Comparison of ENCODE assay signal across 9 cellular contexts in genomic region chr7:117072620-117073118, GRCh38.
DNase-seq lines count a peak whose midpoint lies in the region; ATAC-seq and TF ChIP-seq lines count a peak whose summit lies in the region.
"Had no signal": no experiment of that assay in that cellular context is flagged by ENCODE, and none has a peak within 500 bp of the region (broad histone marks: within the 10 kb centered on the region; RNA-seq: fewer than 3 reads in every experiment).

No MANE protein-coding gene starts in this region.

- ATAC-seq in GM19324 (IDR thresholded peaks at IDR 0.05; ENCODE audit: low FRiP score, unreplicated experiment) = no peak

- no peak for TF ChIP-seq CTCF in nephron progenitor cell (IDR thresholded peaks at IDR 0.05)
- no peak for TF ChIP-seq CTCF in GM10266 (IDR thresholded peaks at IDR 0.05; ENCODE audit: control insufficient read depth, insufficient read depth, low read depth, missing control alignments)

- DNase-seq in DMS153 treated with DMSO at 0.1 percent for 48 hours (lab: John Stamatoyannopoulos, UW; ENCODE audit: unreplicated experiment) (peak; percentile 45), NCI-H2029 treated with DMSO at 0.1 percent for 48 hours (lab: John Stamatoyannopoulos, UW) (peak; percentile 88), dermis blood vessel endothelial cell (peak; percentile 73), nephron progenitor cell (no peak), HuH-7.5 (ENCODE audit: low spot score) (no peak), GM10266 (ENCODE audit: extremely low spot score) (no peak), SW 1271 (lab: John Stamatoyannopoulos, UW) (no peak)
- DNase-seq: naive B cell had no signal

- H3K9me3 Mint-ChIP-seq in nephron progenitor cell = peaks cover 15% of the 10 kb centered on the region

- H3K27ac Mint-ChIP-seq in nephron progenitor cell = peak overlapping the region; percentile 73
- H3K27ac Mint-ChIP-seq: naive B cell had no signal

- peaks cover 3% of the 10 kb centered on the region for H3K27me3 Mint-ChIP-seq in nephron progenitor cell (ENCODE audit: low read depth, poor library complexity)

- H3K4me3 Mint-ChIP-seq in nephron progenitor cell = no peak overlapping the region
- H3K4me3 Mint-ChIP-seq: naive B cell had no signal

- H3K4me1 Mint-ChIP-seq in nephron progenitor cell = peaks cover 14% of the 10 kb centered on the region

- peaks cover 6% of the 10 kb centered on the region for H3K36me3 Mint-ChIP-seq in nephron progenitor cell (ENCODE audit: low read depth)
- H3K36me3 Mint-ChIP-seq: naive B cell had no signal

Comparison
In these comparisons a context has a peak if more than half of its experiments do, and no peak if none do; other contexts are left out.
1. DNase-seq: peak in DMS153 treated with DMSO at 0.1 percent for 48 hours (single experiment), NCI-H2029 treated with DMSO at 0.1 percent for 48 hours (single experiment) and dermis blood vessel endothelial cell (single experiment); none in nephron progenitor cell (single experiment), HuH-7.5 (single experiment), GM10266 (single experiment) and SW 1271 (0 of 2).